In the genomic region with DNA sequence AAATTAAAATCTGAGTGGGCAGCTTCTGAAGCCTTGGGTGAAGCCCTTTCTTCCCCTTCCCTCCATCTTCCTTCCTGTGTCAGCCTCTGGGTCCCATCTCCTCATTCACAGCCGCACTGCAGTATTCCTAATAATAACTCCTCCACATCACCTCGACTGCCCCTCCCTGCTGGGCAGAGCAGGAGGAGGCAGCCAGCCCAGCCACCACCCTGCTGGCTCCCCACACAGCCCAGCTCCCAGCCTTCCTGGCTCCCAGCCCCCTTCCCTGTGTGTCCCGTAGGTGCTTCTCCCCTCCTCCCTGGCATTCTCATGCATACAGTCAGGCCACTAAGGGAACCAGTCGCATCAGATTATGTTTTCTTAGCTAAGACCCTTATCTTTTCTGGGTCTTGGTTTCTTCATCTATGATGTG, we compare ENCODE assay signal across 8 cellular contexts. TPM values are rescaled to one million over a fixed set of nuclear protein-coding genes. Genes with fewer than 3 reads are reported as not detected.
DNase-seq lines count a peak whose midpoint lies in the region; TF ChIP-seq lines count a peak whose summit lies in the region.

No MANE protein-coding gene starts in this region.

- H4K91ac ChIP-seq in neuronal stem cell (ENCODE audit: low read depth, low read length, poor library complexity), result no peak overlapping the region

- H3K4ac ChIP-seq in neuronal stem cell (ENCODE audit: low read length), result no peak overlapping the region

- H2BK120ac ChIP-seq in neuronal stem cell (ENCODE audit: low read depth, low read length), result no peak overlapping the region

- no peak for TF ChIP-seq CTCF in ascending aorta (IDR thresholded peaks at IDR 0.05)
- TF ChIP-seq CTCF in hepatocyte (IDR thresholded peaks at IDR 0.05; ENCODE audit: poor library complexity), result no peak

- no peak overlapping the region for H3K18ac ChIP-seq in neuronal stem cell (ENCODE audit: low read length)

- intact Hi-C loops in ascending aorta (cut with DNase I), result loop anchor here (1.0 to 5.0 kb wide), 5 partner anchors 17 to 335 kb away; a partner anchor contains a TSS

- H3K27me3 ChIP-seq in H7 (ENCODE audit: control insufficient read depth, insufficient read depth, low read length), result peaks cover 2% of the 10 kb centered on the region; the same call in 1 of the 2 replicates
- H3K27me3 ChIP-seq in ascending aorta, result no peaks in the 10 kb centered on the region
- H3K27me3 ChIP-seq in hepatocyte, result no peaks in the 10 kb centered on the region
- no peaks in the 10 kb centered on the region for H3K27me3 ChIP-seq in neuronal stem cell (ENCODE audit: control insufficient read depth in 3 of 3, insufficient read depth in 3 of 3, low read depth in 1 of 3, low read length in 3 of 3)

- H3K9me3 ChIP-seq in ascending aorta, result no peaks in the 10 kb centered on the region
- H3K9me3 ChIP-seq in hepatocyte (ENCODE audit: low read depth), result no peaks in the 10 kb centered on the region
- no peaks in the 10 kb centered on the region for H3K9me3 ChIP-seq in neuronal stem cell (replicated peaks in 1 of 2; ENCODE audit: control insufficient read depth in 2 of 2, insufficient read depth in 1 of 2, low read depth in 1 of 2, low read length in 2 of 2)

- H2AFZ ChIP-seq in hepatocyte, result no peak overlapping the region
- no peak overlapping the region for H2AFZ ChIP-seq in neuronal stem cell (ENCODE audit: low read length)

- H3K27ac ChIP-seq in ascending aorta (peak overlapping the region; percentile 98 to 99), hepatocyte (peak overlapping the region; percentile 75), substantia nigra (ENCODE audit: low read depth, low read length, poor library complexity, severe bottlenecking) (peak overlapping the region; percentile 86), neuronal stem cell (replicated peaks; ENCODE audit: low read length) (no peak overlapping the region)

- 70% methylated on average over 4 of the region's 4 CpGs for WGBS in hepatocyte (ENCODE audit: low lambda C conversion rate, missing lambda C conversion rate)
- no CpG with 5 or more reads among the region's 4 CpGs for WGBS in neuronal stem cell (ENCODE audit: extremely low coverage in 2 of 2, insufficient read length in 2 of 2, insufficient replicate concordance in 1 of 2), 2 donors

- H4K20me1 ChIP-seq in hepatocyte (ENCODE audit: insufficient read depth, poor library complexity, severe bottlenecking), result peaks cover 8% of the 10 kb centered on the region

- H3K79me2 ChIP-seq in hepatocyte, result peaks cover 16% of the 10 kb centered on the region

- no peak overlapping the region for H2BK12ac ChIP-seq in neuronal stem cell (ENCODE audit: low read length)

- H3K4me1 ChIP-seq in ascending aorta (peaks cover 20 to 59% of the 10 kb centered on the region in 2 donors), hepatocyte (ENCODE audit: insufficient read depth) (peaks cover 14% of the 10 kb centered on the region), neuronal stem cell (ENCODE audit: control insufficient read depth in 2 of 2, insufficient read depth in 1 of 2, low read depth in 1 of 2, low read length in 2 of 2) (peaks cover 7 to 15% of the 10 kb centered on the region in 2 donors)

- H2BK5ac ChIP-seq in neuronal stem cell (ENCODE audit: low read length), result no peak overlapping the region

- H4K8ac ChIP-seq in neuronal stem cell (ENCODE audit: low read depth, low read length), result no peak overlapping the region

- H3K36me3 ChIP-seq in H7 (replicated peaks; ENCODE audit: control insufficient read depth, insufficient read depth, low read length) (peaks cover 18% of the 10 kb centered on the region), ascending aorta (peaks cover 22 to 23% of the 10 kb centered on the region in 2 donors), hepatocyte (replicated peaks; ENCODE audit: insufficient read depth, low read depth) (no peaks in the 10 kb centered on the region), neuronal stem cell (replicated peaks in 1 of 2; ENCODE audit: control insufficient read depth in 2 of 2, insufficient read depth in 2 of 2, low read length in 2 of 2) (peaks cover 28 to 69% of the 10 kb centered on the region in 2 donors)

- no peaks in the 10 kb centered on the region for H3K9me2 ChIP-seq in hepatocyte (replicated peaks; ENCODE audit: insufficient read depth)

- DNase-seq in H7 (peak; percentile 35), ascending aorta (ENCODE audit: low spot score in 2 of 2) (peak in 1 of 2 donors; percentile 89), hepatocyte (ENCODE audit: low spot score) (no peak), substantia nigra (lab: John Stamatoyannopoulos, UW) (peak in 17 of 49 donors; percentile 24 to 65 (median 41)), putamen (ENCODE audit: low spot score) (no peak), NCI-H82 (lab: John Stamatoyannopoulos, UW) (no peak), OCI-M2 (lab: John Stamatoyannopoulos, UW; ENCODE audit: unreplicated experiment) (no peak), neuronal stem cell (ENCODE audit: low spot score) (no peak)

- H2BK15ac ChIP-seq in neuronal stem cell (ENCODE audit: low read length), result no peak overlapping the region

- peaks cover 13% of the 10 kb centered on the region for H3K79me1 ChIP-seq in neuronal stem cell (ENCODE audit: low read depth, low read length)

- H3K4me2 ChIP-seq in hepatocyte (peak overlapping the region; percentile 92), neuronal stem cell (ENCODE audit: insufficient read depth, low read length, poor library complexity, severe bottlenecking) (no peak overlapping the region)

- H3K4me3 ChIP-seq in H7 (ENCODE audit: insufficient read depth, low read depth, low read length) (no peak overlapping the region), ascending aorta (peak overlapping the region; percentile 70 to 82), hepatocyte (no peak overlapping the region), neuronal stem cell (ENCODE audit: low read length in 2 of 2) (peak overlapping the region in 1 of 2 donors; percentile 12)

- no peak overlapping the region for H3K14ac ChIP-seq in neuronal stem cell (ENCODE audit: low read length)

- no peak overlapping the region for H3K23ac ChIP-seq in neuronal stem cell (ENCODE audit: low read depth, low read length, poor library complexity)

- H2AK5ac ChIP-seq in neuronal stem cell (ENCODE audit: low read depth, low read length), result no peak overlapping the region

- no peak overlapping the region for H3K9ac ChIP-seq in neuronal stem cell (ENCODE audit: low read depth, low read length, poor library complexity)

RNA-seq across cellular contexts. Expression of a gene that starts 3.7 kb away (rescaled TPM):
- total RNA-seq in H7 (2014; rRNA removed; shearing (Covaris generic)), result 15.1 and 18.2 TPM in 2 replicates
- total RNA-seq in ascending aorta, result 35.0 TPM
- total RNA-seq in hepatocyte, result 5.4 and 7.5 TPM in 2 replicates
- 11.2 and 15.2 TPM in 2 replicates for polyA plus RNA-seq in hepatocyte
- polyA plus RNA-seq in neuronal stem cell (2013, experiment 1 of 2), result 11.5 TPM
- polyA plus RNA-seq in neuronal stem cell (2013, experiment 2 of 2), result 10.5 TPM

RNA-seq across cellular contexts. Expression of a gene that starts 15.9 kb away (rescaled TPM):
- total RNA-seq in H7 (2014; rRNA removed; shearing (Covaris generic)), result 64.2 and 68.8 TPM in 2 replicates
- total RNA-seq in ascending aorta (77.4 TPM), hepatocyte (36.1 and 40.3 TPM in 2 replicates)
- 37.8 and 38.1 TPM in 2 replicates for polyA plus RNA-seq in hepatocyte
- polyA plus RNA-seq in neuronal stem cell (2013, experiment 1 of 2), result 27.0 TPM
- polyA plus RNA-seq in neuronal stem cell (2013, experiment 2 of 2), result 24.3 TPM

RNA-seq across cellular contexts. Expression of a gene that starts 17.8 kb away (rescaled TPM):
- 6,920 and 8,270 TPM in 2 replicates for total RNA-seq in H7 (2014; rRNA removed; shearing (Covaris generic))
- total RNA-seq in ascending aorta (3,445 TPM), hepatocyte (1,719 and 1,827 TPM in 2 replicates)
- polyA plus RNA-seq in hepatocyte, result 2,607 and 2,708 TPM in 2 replicates
- polyA plus RNA-seq in neuronal stem cell (2013, experiment 1 of 2), result 3,243 TPM
- 3,181 TPM for polyA plus RNA-seq in neuronal stem cell (2013, experiment 2 of 2)

RNA-seq across cellular contexts. Expression of a gene that starts 55.0 kb away (rescaled TPM):
- total RNA-seq in H7 (2014; rRNA removed; shearing (Covaris generic)), result 236 and 245 TPM in 2 replicates
- 185 TPM for total RNA-seq in ascending aorta
- 181 and 211 TPM in 2 replicates for total RNA-seq in hepatocyte
- 74.1 and 108 TPM in 2 replicates for polyA plus RNA-seq in hepatocyte
- polyA plus RNA-seq in neuronal stem cell (2013, experiment 1 of 2), result 187 TPM
- 185 TPM for polyA plus RNA-seq in neuronal stem cell (2013, experiment 2 of 2)

RNA-seq across cellular contexts. Expression of a gene that starts 58.2 kb away (rescaled TPM):
- total RNA-seq in H7 (2014; rRNA removed; shearing (Covaris generic)), result 104 and 113 TPM in 2 replicates
- total RNA-seq in ascending aorta (11.7 TPM), hepatocyte (26.7 and 31.4 TPM in 2 replicates)
- 13.7 and 17.4 TPM in 2 replicates for polyA plus RNA-seq in hepatocyte
- 78.4 TPM for polyA plus RNA-seq in neuronal stem cell (2013, experiment 1 of 2)
- polyA plus RNA-seq in neuronal stem cell (2013, experiment 2 of 2), result 81.0 TPM

Comparison
In these comparisons a context has a peak if more than half of its experiments do, and no peak if none do; other contexts are left out.
1. H3K4me3 ChIP-seq: peak in ascending aorta (2 of 2); none in H7 (single experiment) and hepatocyte (single experiment).